1 cellular context compared by ENCODE assay signal in genomic region chr12:131902332-131903241, GRCh38.
TF ChIP-seq lines count a peak whose summit lies in the region.

No MANE protein-coding gene starts in this region.

TF ChIP-seq in K562, 482 proteins besides CTCF, POLR2A, EP300 and RAD21 (continued from another document):
- TF ChIP-seq PRDM10 (IDR thresholded peaks at IDR 0.05; ENCODE audit: partially characterized antibody) = no peak
- no peak for TF ChIP-seq IRF9 (tag; IDR thresholded peaks at IDR 0.05)
- TF ChIP-seq SUPT5H (IDR thresholded peaks at IDR 0.05) = no peak
- TF ChIP-seq FUS (optimal IDR thresholded peaks at IDR 0.05; ENCODE audit: low read depth, low read length) = no peak
- no peak for TF ChIP-seq CTBP1 (IDR thresholded peaks at IDR 0.05; ENCODE audit: borderline replicate concordance)
- no peak for TF ChIP-seq ZNF561 (CRISPR knock-in tag; conservative IDR thresholded peaks at IDR 0.05)
- no peak for TF ChIP-seq E2F3 (CRISPR knock-in tag; IDR thresholded peaks at IDR 0.05)
- TF ChIP-seq PYGO2 (tag; IDR thresholded peaks at IDR 0.05) = no peak
- TF ChIP-seq OTX1 (CRISPR knock-in tag; IDR thresholded peaks at IDR 0.05) = no peak
- TF ChIP-seq, protein P1, sequence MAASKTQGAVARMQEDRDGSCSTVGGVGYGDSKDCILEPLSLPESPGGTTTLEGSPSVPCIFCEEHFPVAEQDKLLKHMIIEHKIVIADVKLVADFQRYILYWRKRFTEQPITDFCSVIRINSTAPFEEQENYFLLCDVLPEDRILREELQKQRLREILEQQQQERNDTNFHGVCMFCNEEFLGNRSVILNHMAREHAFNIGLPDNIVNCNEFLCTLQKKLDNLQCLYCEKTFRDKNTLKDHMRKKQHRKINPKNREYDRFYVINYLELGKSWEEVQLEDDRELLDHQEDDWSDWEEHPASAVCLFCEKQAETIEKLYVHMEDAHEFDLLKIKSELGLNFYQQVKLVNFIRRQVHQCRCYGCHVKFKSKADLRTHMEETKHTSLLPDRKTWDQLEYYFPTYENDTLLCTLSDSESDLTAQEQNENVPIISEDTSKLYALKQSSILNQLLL (CRISPR knock-in tag; IDR thresholded peaks at IDR 0.05; ENCODE audit: borderline replicate concordance) = no peak
- TF ChIP-seq U2AF2 (optimal IDR thresholded peaks at IDR 0.05; ENCODE audit: low read depth, low read length) = no peak
